Comparison of ENCODE assay signal across 8 cellular contexts in the genomic region with DNA sequence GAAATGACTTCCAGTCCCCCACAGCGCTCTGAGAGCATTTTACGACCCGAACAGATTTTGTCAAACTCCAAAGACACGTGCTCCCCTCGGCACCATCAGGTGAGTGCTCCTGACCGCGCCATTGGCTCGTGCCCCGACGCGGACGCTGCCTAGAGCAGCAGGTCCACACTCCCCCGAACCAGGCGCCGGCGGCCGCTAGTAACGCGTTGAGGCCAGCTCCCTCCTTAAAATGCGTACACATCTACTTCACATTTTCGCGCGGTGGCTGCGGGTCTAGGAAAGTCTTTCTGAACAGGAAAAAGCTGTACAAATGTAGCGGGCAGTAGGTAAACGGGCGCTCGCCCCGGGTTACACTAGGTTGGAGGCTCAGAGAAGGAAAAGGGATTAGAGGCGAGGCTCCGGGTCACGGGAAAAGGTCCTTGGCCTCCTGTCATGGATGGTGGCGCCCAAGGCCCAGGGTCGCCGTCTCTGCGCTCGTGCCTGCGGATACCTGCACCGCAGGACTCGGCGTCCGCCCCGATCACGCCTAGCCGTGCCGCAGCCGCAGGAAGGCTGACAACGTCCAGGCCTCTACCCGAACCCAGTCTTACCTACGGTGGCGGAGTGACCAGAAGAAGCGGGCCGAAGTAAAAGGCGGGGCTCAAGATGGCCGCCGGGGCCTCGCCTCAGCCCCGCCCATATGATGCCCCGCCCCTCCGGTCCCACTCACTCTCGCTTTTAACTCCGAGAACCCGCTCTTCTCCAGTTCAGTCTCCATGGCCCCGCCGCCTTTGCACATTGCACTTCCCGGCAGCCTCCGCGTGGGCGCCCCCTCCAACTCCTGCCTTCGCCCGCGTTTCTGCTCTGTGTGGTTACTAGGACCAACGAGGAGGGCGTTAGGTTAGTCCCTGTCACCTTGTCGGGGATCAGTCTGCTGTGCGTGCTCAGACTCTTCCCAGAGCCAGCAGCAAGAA. TPM values are rescaled to one million over a fixed set of nuclear protein-coding genes. Genes with fewer than 3 reads are reported as not detected.
DNase-seq lines count a peak whose midpoint lies in the region; ATAC-seq and TF ChIP-seq lines count a peak whose summit lies in the region.

ESD (minus strand) TSS at position 647 of the 953 bp plus-strand sequence. CDS start 5,748 bp downstream, outside the sequence.

- peak within 1 kb of the TSS; percentile 82 to 91 (median 88) for H3K27ac ChIP-seq in BLaER1 treated with 17β-estradiol and CSF1 and Interleukin-3, amounts not matched to agents 10 nM and 100 nM
- peak within 1 kb of the TSS; percentile 52 to 99 (median 93) for H3K27ac ChIP-seq in dorsolateral prefrontal cortex
- H3K27ac ChIP-seq in right lobe of liver: peak within 1 kb of the TSS; percentile 92 to 95 (median 93)

- H3K4me3 ChIP-seq in BLaER1 treated with 17β-estradiol and CSF1 and Interleukin-3, amounts not matched to agents 10 nM and 100 nM: peak within 1 kb of the TSS; percentile 70 to 86 (median 82)
- H3K4me3 ChIP-seq in dorsolateral prefrontal cortex (peak within 1 kb of the TSS; percentile 56 to 99 (median 90)), right lobe of liver (peak within 1 kb of the TSS; percentile 78 to 86 (median 83))

- TF ChIP-seq POLR2A in right lobe of liver (IDR thresholded peaks at IDR 0.05): peak; percentile 89

- intact Hi-C loops in dorsolateral prefrontal cortex (cut with DNase I) (no loop called here), right lobe of liver (cut with DNase I) (no loop called here)

- WGBS in right lobe of liver (ENCODE audit: insufficient coverage, low coverage, low lambda C conversion rate, missing lambda C conversion rate): under 1% methylated on average over 60 of the region's 76 CpGs

- H3K9me3 ChIP-seq in BLaER1 treated with 17β-estradiol and CSF1 and Interleukin-3, amounts not matched to agents 10 nM and 100 nM (replicated peaks in 1 of 11): no peaks in the 10 kb centered on the region
- H3K9me3 ChIP-seq in right lobe of liver: no peaks in the 10 kb centered on the region

- H3K4me1 ChIP-seq in BLaER1 treated with 17β-estradiol and CSF1 and Interleukin-3, amounts not matched to agents 10 nM and 100 nM: peaks cover 14 to 31% (median 25%) of the 10 kb centered on the region in 10 experiments
- peaks cover 0 to 44% (median 21%) of the 10 kb centered on the region in 4 donors for H3K4me1 ChIP-seq in right lobe of liver

- peaks cover 0 to 13% (median 0%) of the 10 kb centered on the region in 11 experiments; a peak in 4 of 22 replicates for H4K20me1 ChIP-seq in BLaER1 treated with 17β-estradiol and CSF1 and Interleukin-3, amounts not matched to agents 10 nM and 100 nM

- peaks cover 0 to 25% (median 9%) of the 10 kb centered on the region in 11 experiments; a peak in 9 of 22 replicates for H3K36me3 ChIP-seq in BLaER1 treated with 17β-estradiol and CSF1 and Interleukin-3, amounts not matched to agents 10 nM and 100 nM
- no peaks in the 10 kb centered on the region for H3K36me3 ChIP-seq in right lobe of liver

- H3K9ac ChIP-seq in BLaER1 treated with 17β-estradiol and CSF1 and Interleukin-3, amounts not matched to agents 10 nM and 100 nM: peak within 1 kb of the TSS; percentile 88 to 93 (median 91)

- DNase-seq in NCI-H69 (lab: John Stamatoyannopoulos, UW): peak; percentile 93
- peak; percentile 91 to 92 for DNase-seq in activated CD4-positive, alpha-beta T cell treated with anti-CD3 and anti-CD28 coated beads, Interleukin-2, amount 50 U/mL, for 4 hours
- peak; percentile 77 to 94 (median 90) for DNase-seq in dorsolateral prefrontal cortex
- peak; percentile 92 to 97 (median 95) for DNase-seq in right lobe of liver
- DNase-seq in stimulated activated CD4-positive, alpha-beta T cell treated with anti-CD3 and anti-CD28 coated beads, Interleukin-4, amount 100 ng/mL, for 4 hours: peak; percentile 86 to 93

- peak in 31 of 56 donors; percentile 5 to 47 (median 20) for TF ChIP-seq CTCF in dorsolateral prefrontal cortex (IDR thresholded peaks at IDR 0.05 in 54 of 56, conservative IDR thresholded peaks at IDR 0.05 in 2 of 56; ENCODE audit: low read depth in 1 of 56, partially characterized antibody in 56 of 56)
- TF ChIP-seq CTCF in right lobe of liver (IDR thresholded peaks at IDR 0.05): no peak

- H3K27me3 ChIP-seq in BLaER1 treated with 17β-estradiol and CSF1 and Interleukin-3, amounts not matched to agents 10 nM and 100 nM: no peaks in the 10 kb centered on the region
- H3K27me3 ChIP-seq in dorsolateral prefrontal cortex: no peaks in the 10 kb centered on the region
- no peaks in the 10 kb centered on the region for H3K27me3 ChIP-seq in right lobe of liver

- peak within 1 kb of the TSS; percentile 74 to 95 (median 85) for H3K4me2 ChIP-seq in BLaER1 treated with 17β-estradiol and CSF1 and Interleukin-3, amounts not matched to agents 10 nM and 100 nM

- ATAC-seq in GM19328 (IDR thresholded peaks at IDR 0.05; ENCODE audit: unreplicated experiment): peak; percentile 90
- ATAC-seq in HG03520 (IDR thresholded peaks at IDR 0.05; ENCODE audit: unreplicated experiment): peak; percentile 86
- peak; percentile 91 to 96 (median 92) for ATAC-seq in right lobe of liver

RNA-seq across cellular contexts. Expression of gene ESD, which starts in this region (rescaled TPM):
- total RNA-seq in dorsolateral prefrontal cortex: 10 to 100 TPM; 48.7 to 96.0 (median 74.6) TPM
- 10 to 100 TPM; 69.8 to 90.6 (median 85.4) TPM for total RNA-seq in right lobe of liver

Comparison
In these comparisons a context has a peak if more than half of its experiments do, and no peak if none do; other contexts are left out.
1. Peak in every context shown above with its lines: DNase-seq, ATAC-seq, H3K4me3 ChIP-seq and H3K27ac ChIP-seq.
2. CTCF ChIP-seq: peak in dorsolateral prefrontal cortex (31 of 56); none in right lobe of liver (0 of 4).